ENCODE assay signal across 22 cellular contexts in the genomic region with DNA sequence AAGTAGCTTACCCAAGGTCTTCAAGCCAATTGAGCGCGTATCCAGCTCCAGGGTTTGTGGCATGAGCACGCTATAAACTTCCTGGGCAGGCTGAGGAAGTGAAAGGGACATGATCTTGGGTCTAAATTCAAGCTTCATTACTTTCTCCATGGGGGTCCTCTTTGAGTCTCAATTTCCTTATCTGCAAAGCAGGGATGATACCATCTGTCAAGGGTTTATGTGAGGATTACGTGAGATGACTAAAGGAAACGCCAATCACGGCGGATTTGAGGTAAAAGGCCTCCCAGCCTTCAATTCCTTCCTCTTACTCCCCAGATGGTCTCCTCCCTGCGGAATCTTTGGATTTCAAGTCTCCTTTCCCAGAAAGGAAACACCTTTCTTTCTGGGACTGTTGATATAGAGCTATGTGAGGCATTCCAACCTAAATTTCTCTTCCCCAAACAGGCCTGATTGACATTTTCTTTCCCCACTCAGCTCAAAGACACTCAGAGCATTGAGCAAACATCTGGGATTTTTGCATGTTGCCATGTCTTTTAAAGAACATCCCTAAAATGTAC.
"Had no signal": no experiment of that assay in that cellular context is flagged by ENCODE, and none has a peak within 500 bp of the region (broad histone marks: within the 10 kb centered on the region; RNA-seq: fewer than 3 reads in every experiment).

No MANE protein-coding gene starts in this region.

- H3K4me3 ChIP-seq: hepatocyte, left lung, testis, uterus had no signal

- H3K36me3 Mint-ChIP-seq: activated naive CD8-positive, alpha-beta T cell; mesothelial cell of epicardium; naive thymus-derived CD8-positive, alpha-beta T cell had no signal

- H3K27ac Mint-ChIP-seq: activated naive CD8-positive, alpha-beta T cell; activated T-helper 2 cell treated with anti-CD3 and anti-CD28 coated beads, Interferon-gamma antibody, Interleukin-2, Interleukin-4, amounts not matched to agents 10 μg/mL and 5 μg/mL and 100 μg/mL, durations not matched to agents 14 hours and 24 hours and 36 hours; mesothelial cell of epicardium; naive thymus-derived CD8-positive, alpha-beta T cell; progenitor cell of endocrine pancreas; WTC11 had no signal

- H3K4me3 Mint-ChIP-seq: activated naive CD8-positive, alpha-beta T cell; activated T-cell treated with anti-CD3 and anti-CD28 coated beads, Interleukin-2, amount 50 U/mL, for 4 hours; central memory CD8-positive, alpha-beta T cell; mesothelial cell of epicardium; naive thymus-derived CD8-positive, alpha-beta T cell; WTC11 had no signal

- DNase-seq: activated CD8-positive, alpha-beta memory T cell treated with anti-CD3 and anti-CD28 coated beads, Interleukin-2, amount 50 U/mL, for 48 hours; activated naive CD4-positive, alpha-beta T cell; activated T-cell treated with anti-CD3 and anti-CD28 coated beads, Interleukin-2, amount 50 U/mL, for 4 hours; effector memory CD4-positive, alpha-beta T cell; foreskin melanocyte; glutamatergic neuron; kidney glomerular epithelial cell; left lung; naive thymus-derived CD8-positive, alpha-beta T cell; stimulated activated CD4-positive, alpha-beta T cell treated with anti-CD3 and anti-CD28 coated beads, Interleukin-4, amount 100 ng/mL, for 1 hour; stimulated activated naive CD4-positive, alpha-beta T cell; testis; trophoblast cell; uterus had no signal

- H3K27ac ChIP-seq: hepatocyte, left lung, testis, uterus had no signal

- H3K9me3 Mint-ChIP-seq: activated T-cell treated with anti-CD3 and anti-CD28 coated beads, Interleukin-2, amount 50 U/mL, for 4 hours; activated T-helper 2 cell treated with anti-CD3 and anti-CD28 coated beads, Interferon-gamma antibody, Interleukin-2, Interleukin-4, amounts not matched to agents 10 μg/mL and 5 μg/mL and 100 μg/mL, durations not matched to agents 14 hours and 24 hours and 36 hours; central memory CD8-positive, alpha-beta T cell had no signal

- ATAC-seq: activated T-cell treated with anti-CD3 and anti-CD28 coated beads, Interleukin-2, amount 50 U/mL, for 4 hours; esophagus mucosa; left lung; naive thymus-derived CD8-positive, alpha-beta T cell; WTC11 had no signal

- H3K27me3 Mint-ChIP-seq: central memory CD8-positive, alpha-beta T cell had no signal

- H3K9me3 ChIP-seq: left lung, testis, uterus had no signal

- H3K36me3 ChIP-seq: left lung, uterus had no signal

- H3K4me2 ChIP-seq: hepatocyte had no signal

- H3K4me1 ChIP-seq: left lung, testis had no signal

- H3K27me3 ChIP-seq: hepatocyte, left lung, testis, uterus had no signal

- H3K4me1 Mint-ChIP-seq: central memory CD8-positive, alpha-beta T cell; naive thymus-derived CD8-positive, alpha-beta T cell had no signal

- H3K79me2 ChIP-seq: hepatocyte had no signal
